ENCODE assay signal across 17 cellular contexts in genomic region chr17:2235792-2236365, GRCh38.
DNase-seq lines count a peak whose midpoint lies in the region; ATAC-seq and TF ChIP-seq lines count a peak whose summit lies in the region.
"Had no signal": no experiment of that assay in that cellular context is flagged by ENCODE, and none has a peak within 500 bp of the region (broad histone marks: within the 10 kb centered on the region; RNA-seq: fewer than 3 reads in every experiment).

No MANE protein-coding gene starts in this region.

- in situ Hi-C loops in transverse colon (cut with MboI; ENCODE audit: low pct_ligation_motif_present in 1 of 4, low pct_unique_long_range_greater_than_20kb in 1 of 4, low sequenced_read_pairs in 3 of 4) = no loop called here

- H4K20me1 ChIP-seq in OCI-LY7 (ENCODE audit: insufficient read depth, low read length) (no peaks in the 10 kb centered on the region), fibroblast of lung (ENCODE audit: control insufficient read depth, extremely low read depth, insufficient read depth, low read length) (no peaks in the 10 kb centered on the region)

- intact Hi-C loops in OCI-LY7 (cut with micrococcal nuclease; ENCODE audit: unreplicated experiment) (no loop called here), transverse colon (cut with DNase I; ENCODE audit: low total_unique reads) (no loop called here)

- H3K79me2 ChIP-seq in OCI-LY7 (ENCODE audit: insufficient read depth, low read depth, low read length) = no peaks in the 10 kb centered on the region
- H3K79me2 ChIP-seq in fibroblast of lung (ENCODE audit: control insufficient read depth, insufficient read depth, low read length) = no peaks in the 10 kb centered on the region

- H3K9me3 ChIP-seq in OCI-LY7 (ENCODE audit: low read length) (no peaks in the 10 kb centered on the region), fibroblast of lung (ENCODE audit: control insufficient read depth, insufficient read depth, low read depth, low read length) (no peaks in the 10 kb centered on the region), muscle layer of duodenum (ENCODE audit: control insufficient read depth in 1 of 2, low read length in 2 of 2) (no peaks in the 10 kb centered on the region), transverse colon (no peaks in the 10 kb centered on the region)

- 57 to 100% methylated on average over 1 to 6 of the region's 6 CpGs for WGBS in transverse colon (ENCODE audit: low coverage in 1 of 2), 2 donors

- H3K9ac ChIP-seq in fibroblast of lung (ENCODE audit: insufficient read depth, low read length) = no peak overlapping the region
- H3K9ac ChIP-seq: neural progenitor cell had no signal

- H3K4me1 ChIP-seq in OCI-LY7 (ENCODE audit: insufficient read depth, low read length, poor library complexity, severe bottlenecking) (peaks cover 43% of the 10 kb centered on the region), fibroblast of lung (ENCODE audit: control insufficient read depth, extremely low read depth, insufficient read depth, low read length) (peaks cover 73% of the 10 kb centered on the region), muscle layer of duodenum (ENCODE audit: control insufficient read depth in 1 of 2, insufficient read depth in 2 of 2, low read length in 2 of 2) (peaks cover 8 to 27% of the 10 kb centered on the region in 2 donors), transverse colon (peaks cover 10 to 53% (median 34%) of the 10 kb centered on the region in 4 donors)

- BruUV-seq in OCI-LY7 (replicated peaks; lab: Mats Ljungman, UMichigan) = no TSS peak

- TF ChIP-seq POLR2A in transverse colon (IDR thresholded peaks at IDR 0.05) = no peak

- DNase-seq in OCI-LY7 (ENCODE audit: low spot score) (peak; percentile 20), fibroblast of lung (ENCODE audit: low read depth in 2 of 2) (peak; percentile 47 to 68), transverse colon (no peak), hepatic stellate cell (ENCODE audit: low spot score) (no peak), DMS53 treated with DMSO at 0.1 percent for 48 hours (lab: John Stamatoyannopoulos, UW; ENCODE audit: unreplicated experiment) (no peak), NCI-H748 treated with DMSO at 0.1 percent for 48 hours (lab: John Stamatoyannopoulos, UW) (no peak)
- DNase-seq: activated CD4-positive, alpha-beta memory T cell treated with anti-CD3 and anti-CD28 coated beads for 36 hours; CD4-positive, alpha-beta T cell; dermis blood vessel endothelial cell; mammary epithelial cell; NCI-H1417 treated with DMSO at 0.1 percent for 48 hours; NCI-H345; stimulated activated naive B cell treated with anti-CD40 and anti-IgM and Interleukin-4, amounts not matched to agents 10 μg/mL and 1 μg/mL and 100 μg/mL, for 72 hours had no signal

- TF ChIP-seq CTCF in OCI-LY7 (conservative IDR thresholded peaks at IDR 0.05; ENCODE audit: low read length) (no peak), fibroblast of lung (conservative IDR thresholded peaks at IDR 0.05 in 1 of 2, IDR thresholded peaks at IDR 0.05 in 1 of 2; ENCODE audit: low read depth in 1 of 2, low read length in 2 of 2) (no peak), transverse colon (IDR thresholded peaks at IDR 0.05) (no peak)

- no peaks in the 10 kb centered on the region for H3K27me3 ChIP-seq in fibroblast of lung (ENCODE audit: control insufficient read depth, insufficient read depth, low read length)
- H3K27me3 ChIP-seq in muscle layer of duodenum (ENCODE audit: low read depth, low read length) = no peaks in the 10 kb centered on the region
- H3K27me3 ChIP-seq in transverse colon = no peaks in the 10 kb centered on the region
- H3K27me3 ChIP-seq: neural progenitor cell had no signal

- ATAC-seq in HG03442 (IDR thresholded peaks at IDR 0.05; ENCODE audit: unreplicated experiment) = no peak
- ATAC-seq: esophagus mucosa; stimulated activated naive B cell treated with anti-CD40 and anti-IgM and Interleukin-4, amounts not matched to agents 10 μg/mL and 1 μg/mL and 100 μg/mL, for 72 hours had no signal

- H3K27ac ChIP-seq in OCI-LY7 (ENCODE audit: low read depth, low read length, poor library complexity, severe bottlenecking) (no peak overlapping the region), fibroblast of lung (ENCODE audit: insufficient read depth, low read length) (peak overlapping the region; percentile 60), muscle layer of duodenum (ENCODE audit: low read length) (peak overlapping the region; percentile 54), transverse colon (peak overlapping the region; percentile 15 to 88 (median 56))
- H3K27ac ChIP-seq: neural progenitor cell had no signal

- no peak for TF ChIP-seq EP300 in transverse colon (IDR thresholded peaks at IDR 0.05; ENCODE audit: low read depth)

- H2AFZ ChIP-seq in OCI-LY7 (ENCODE audit: low read length) (no peak overlapping the region), fibroblast of lung (ENCODE audit: low read length) (no peak overlapping the region)
- H2AFZ ChIP-seq: neural progenitor cell had no signal

- POLR2A ChIA-PET in OCI-LY7 (lab: Charles Lee) = interaction anchor here (0.6 to 0.7 kb wide), 2 partner anchors 134 to 452 kb away, joined by 4 to 5 read pairs; no protein-coding TSS in a partner anchor

- H3K4me2 ChIP-seq in OCI-LY7 (ENCODE audit: low read length) = no peak overlapping the region
- H3K4me2 ChIP-seq in fibroblast of lung (ENCODE audit: extremely low read depth, insufficient read depth, low read length) = peak overlapping the region; percentile 6
- H3K4me2 ChIP-seq: neural progenitor cell had no signal

- H3K36me3 ChIP-seq in OCI-LY7 (ENCODE audit: insufficient read depth, low read length) (peaks cover 25% of the 10 kb centered on the region), fibroblast of lung (ENCODE audit: control insufficient read depth, insufficient read depth, low read length) (no peaks in the 10 kb centered on the region), muscle layer of duodenum (ENCODE audit: control insufficient read depth in 1 of 2, insufficient read depth in 2 of 2, low read length in 2 of 2) (peaks cover 0 to 13% of the 10 kb centered on the region in 2 donors), transverse colon (peaks cover 0 to 4% (median 0%) of the 10 kb centered on the region in 4 donors)
- H3K36me3 ChIP-seq: neural progenitor cell had no signal

- CTCF ChIA-PET in OCI-LY7 (lab: Charles Lee; ENCODE audit: unreplicated experiment) = no interaction called here

- H3K4me3 ChIP-seq in OCI-LY7 (ENCODE audit: low read depth, low read length, poor library complexity, severe bottlenecking) (no peak overlapping the region), fibroblast of lung (replicated peaks in 1 of 4; ENCODE audit: control extremely low read depth in 1 of 4, insufficient read depth in 1 of 4, low read depth in 3 of 4, low read length in 4 of 4) (no peak overlapping the region), muscle layer of duodenum (ENCODE audit: low read depth in 1 of 2, low read length in 2 of 2) (no peak overlapping the region), transverse colon (no peak overlapping the region)
- H3K4me3 ChIP-seq: neural progenitor cell had no signal

- H3K9me2 ChIP-seq in OCI-LY7 (ENCODE audit: insufficient read depth, low read length) = no peaks in the 10 kb centered on the region

Comparison
In these comparisons a context has a peak if more than half of its experiments do, and no peak if none do; other contexts are left out.
1. DNase-seq: peak in OCI-LY7 (single experiment) and fibroblast of lung (2 of 2); none in transverse colon (single experiment), hepatic stellate cell (single experiment), DMS53 treated with DMSO at 0.1 percent for 48 hours (single experiment) and NCI-H748 treated with DMSO at 0.1 percent for 48 hours (single experiment).